ENCODE assay signal across 22 cellular contexts in genomic region chr1:227242811-227243682, GRCh38.
DNase-seq lines count a peak whose midpoint lies in the region; ATAC-seq, FAIRE-seq and TF ChIP-seq lines count a peak whose summit lies in the region.
"Had no signal": no experiment of that assay in that cellular context is flagged by ENCODE, and none has a peak within 500 bp of the region (broad histone marks: within the 10 kb centered on the region; RNA-seq: fewer than 3 reads in every experiment).

No MANE protein-coding gene starts in this region.

- H3K27me3 Mint-ChIP-seq in activated naive CD8-positive, alpha-beta T cell = peaks cover 18% of the 10 kb centered on the region
- H3K27me3 Mint-ChIP-seq in activated naive CD8-positive, alpha-beta T cell treated with anti-CD3 and anti-CD28 coated beads, Interleukin-2, amount 50 U/mL, for 24 hours = peaks cover 17% of the 10 kb centered on the region
- no peaks in the 10 kb centered on the region for H3K27me3 Mint-ChIP-seq in astrocyte (ENCODE audit: low read depth, unreplicated experiment)

- peak overlapping the region; percentile 10 for H3K27ac Mint-ChIP-seq in activated naive CD8-positive, alpha-beta T cell
- H3K27ac Mint-ChIP-seq in activated naive CD8-positive, alpha-beta T cell treated with anti-CD3 and anti-CD28 coated beads, Interleukin-2, amount 50 U/mL, for 24 hours = no peak overlapping the region
- peak overlapping the region; percentile 55 for H3K27ac Mint-ChIP-seq in astrocyte (ENCODE audit: unreplicated experiment)
- H3K27ac Mint-ChIP-seq in stimulated activated effector memory CD8-positive, alpha-beta T cell treated with anti-CD3 and anti-CD28 coated beads, Interleukin-12 subunit alpha, Interleukin-12 subunit beta, amount 100 ng/mL, for 72 hours = no peak overlapping the region
- H3K27ac Mint-ChIP-seq: activated naive CD8-positive, alpha-beta T cell treated with anti-CD3 and anti-CD28 coated beads, Interleukin-2, amount 10 ng/mL, durations not matched to agents 7 days and 5 days had no signal

- 74% methylated on average over 2 of the region's 2 CpGs for WGBS in right cardiac atrium
- 97 to 98% methylated on average over 2 of the region's 2 CpGs for WGBS in aorta, 2 donors

- peaks cover 6% of the 10 kb centered on the region for H3K36me3 Mint-ChIP-seq in activated naive CD8-positive, alpha-beta T cell
- no peaks in the 10 kb centered on the region for H3K36me3 Mint-ChIP-seq in activated naive CD8-positive, alpha-beta T cell treated with anti-CD3 and anti-CD28 coated beads, Interleukin-2, amount 50 U/mL, for 24 hours (ENCODE audit: low read depth)
- peaks cover 7% of the 10 kb centered on the region for H3K36me3 Mint-ChIP-seq in astrocyte (ENCODE audit: low read depth, unreplicated experiment)
- H3K36me3 Mint-ChIP-seq in stimulated activated effector memory CD8-positive, alpha-beta T cell treated with anti-CD3 and anti-CD28 coated beads, Interleukin-12 subunit alpha, Interleukin-12 subunit beta, amount 100 ng/mL, for 72 hours = no peaks in the 10 kb centered on the region
- H3K36me3 Mint-ChIP-seq: activated naive CD8-positive, alpha-beta T cell treated with anti-CD3 and anti-CD28 coated beads, Interleukin-2, amount 10 ng/mL, durations not matched to agents 7 days and 5 days had no signal

- no peak overlapping the region for H2AFZ ChIP-seq in astrocyte (ENCODE audit: low read depth, low read length)
- H2AFZ ChIP-seq: PC-9 had no signal

- H4K20me1 ChIP-seq in astrocyte (ENCODE audit: insufficient read depth, low read length) = peaks cover 54% of the 10 kb centered on the region

- FAIRE-seq in astrocyte (lab: Jason Lieb, UNC) = no peak
- FAIRE-seq: bronchial epithelial cell, H1 had no signal

- H3K9ac ChIP-seq in astrocyte (ENCODE audit: low read length) = no peak overlapping the region

- no peak overlapping the region for H3K4me2 ChIP-seq in astrocyte (ENCODE audit: low read length)
- H3K4me2 ChIP-seq: PC-9 had no signal

- H3K4me1 Mint-ChIP-seq in activated naive CD8-positive, alpha-beta T cell (ENCODE audit: low read depth) = no peaks in the 10 kb centered on the region
- H3K4me1 Mint-ChIP-seq in activated naive CD8-positive, alpha-beta T cell treated with anti-CD3 and anti-CD28 coated beads, Interleukin-2, amount 50 U/mL, for 24 hours = peaks cover 2% of the 10 kb centered on the region
- peaks cover 16% of the 10 kb centered on the region for H3K4me1 Mint-ChIP-seq in astrocyte (ENCODE audit: low read depth, unreplicated experiment)
- H3K4me1 Mint-ChIP-seq in stimulated activated effector memory CD8-positive, alpha-beta T cell treated with anti-CD3 and anti-CD28 coated beads, Interleukin-12 subunit alpha, Interleukin-12 subunit beta, amount 100 ng/mL, for 72 hours = no peaks in the 10 kb centered on the region
- H3K4me1 Mint-ChIP-seq: activated naive CD8-positive, alpha-beta T cell treated with anti-CD3 and anti-CD28 coated beads, Interleukin-2, amount 10 ng/mL, durations not matched to agents 7 days and 5 days had no signal

- no peak for ATAC-seq in activated naive CD8-positive, alpha-beta T cell treated with anti-CD3 and anti-CD28 coated beads, Interleukin-2, amount 50 U/mL, for 24 hours
- peak in 1 of 2 donors; percentile 38 for ATAC-seq in right cardiac atrium
- no peak for ATAC-seq in aorta (ENCODE audit: low FRiP score)
- no peak for ATAC-seq in stimulated activated effector memory CD8-positive, alpha-beta T cell treated with anti-CD3 and anti-CD28 coated beads, Interleukin-12 subunit alpha, Interleukin-12 subunit beta, amount 100 ng/mL, for 72 hours
- ATAC-seq: activated CD4-positive, CD25-positive, alpha-beta regulatory T cell treated with anti-CD3 and anti-CD28 coated beads, Interleukin-2, amount 50 U/mL, for 24 hours; stimulated activated naive CD8-positive, alpha-beta T cell treated with anti-CD3 and anti-CD28 coated beads, Interleukin-15, Interleukin-2, amounts not matched to agents 100 U/mL and 50 U/mL, for 24 hours had no signal

- H3K4me3 ChIP-seq in astrocyte (ENCODE audit: insufficient read depth, low read depth, low read length) = no peak overlapping the region
- no peak overlapping the region for H3K4me3 ChIP-seq in right cardiac atrium (ENCODE audit: low read length)
- H3K4me3 ChIP-seq in aorta (ENCODE audit: low read length in 2 of 2) = no peak overlapping the region
- H3K4me3 ChIP-seq: PC-9 had no signal

- no peak for DNase-seq in activated naive CD8-positive, alpha-beta T cell treated with anti-CD3 and anti-CD28 coated beads, Interleukin-2, amount 50 U/mL, for 24 hours
- DNase-seq in astrocyte (ENCODE audit: low read depth) (no peak), right cardiac atrium (no peak), SHP77 treated with DMSO at 0.1 percent for 48 hours (lab: John Stamatoyannopoulos, UW) (no peak), aorta (no peak), posterior cingulate gyrus (no peak)
- no peak for DNase-seq in stimulated activated effector memory CD8-positive, alpha-beta T cell treated with anti-CD3 and anti-CD28 coated beads, Interleukin-12 subunit alpha, Interleukin-12 subunit beta, amount 100 ng/mL, for 72 hours (ENCODE audit: low spot score in 2 of 2)
- DNase-seq: 8988T; activated CD8-positive, alpha-beta memory T cell treated with anti-CD3 and anti-CD28 coated beads for 24 hours; activated naive CD8-positive, alpha-beta T cell treated with anti-CD3 and anti-CD28 coated beads, Interleukin-2, amount 10 ng/mL, durations not matched to agents 7 days and 5 days; dermis blood vessel endothelial cell; foreskin melanocyte; NCI-H774; PC-9; stimulated activated naive CD8-positive, alpha-beta T cell treated with anti-CD3 and anti-CD28 coated beads, Interleukin-15, Interleukin-2, amounts not matched to agents 100 U/mL and 50 U/mL, for 24 hours; trophoblast cell had no signal

- H3K4me1 ChIP-seq in astrocyte (ENCODE audit: insufficient read depth, low read length) = no peaks in the 10 kb centered on the region
- H3K4me1 ChIP-seq in right cardiac atrium (ENCODE audit: control insufficient read depth, insufficient read depth, low read length) = peaks cover 7% of the 10 kb centered on the region
- H3K4me1 ChIP-seq in aorta (ENCODE audit: control insufficient read depth in 1 of 2, insufficient read depth in 2 of 2, low read length in 2 of 2) = no peaks in the 10 kb centered on the region

- H3K79me2 ChIP-seq in astrocyte (ENCODE audit: insufficient read depth, low read length) = peaks cover 90% of the 10 kb centered on the region

- H3K9me3 ChIP-seq in astrocyte (ENCODE audit: insufficient read depth, low read depth, low read length) (no peaks in the 10 kb centered on the region), right cardiac atrium (ENCODE audit: control insufficient read depth, low read length) (no peaks in the 10 kb centered on the region), aorta (ENCODE audit: control insufficient read depth, low read length) (no peaks in the 10 kb centered on the region)
- H3K9me3 ChIP-seq: neutrophil had no signal

- no peaks in the 10 kb centered on the region for H3K9me3 Mint-ChIP-seq in activated naive CD8-positive, alpha-beta T cell (ENCODE audit: low read depth)
- peaks cover 3% of the 10 kb centered on the region for H3K9me3 Mint-ChIP-seq in activated naive CD8-positive, alpha-beta T cell treated with anti-CD3 and anti-CD28 coated beads, Interleukin-2, amount 50 U/mL, for 24 hours
- no peaks in the 10 kb centered on the region for H3K9me3 Mint-ChIP-seq in astrocyte (ENCODE audit: unreplicated experiment)
- no peaks in the 10 kb centered on the region for H3K9me3 Mint-ChIP-seq in stimulated activated effector memory CD8-positive, alpha-beta T cell treated with anti-CD3 and anti-CD28 coated beads, Interleukin-12 subunit alpha, Interleukin-12 subunit beta, amount 100 ng/mL, for 72 hours
- H3K9me3 Mint-ChIP-seq: activated naive CD8-positive, alpha-beta T cell treated with anti-CD3 and anti-CD28 coated beads, Interleukin-2, amount 10 ng/mL, durations not matched to agents 7 days and 5 days had no signal

- TF ChIP-seq CTCF in astrocyte (IDR thresholded peaks at IDR 0.05; ENCODE audit: insufficient read depth, low read depth, low read length) = no peak

- H3K4me3 Mint-ChIP-seq in activated naive CD8-positive, alpha-beta T cell = no peak overlapping the region
- no peak overlapping the region for H3K4me3 Mint-ChIP-seq in activated naive CD8-positive, alpha-beta T cell treated with anti-CD3 and anti-CD28 coated beads, Interleukin-2, amount 50 U/mL, for 24 hours
- H3K4me3 Mint-ChIP-seq in astrocyte (ENCODE audit: unreplicated experiment) = no peak overlapping the region
- no peak overlapping the region for H3K4me3 Mint-ChIP-seq in stimulated activated effector memory CD8-positive, alpha-beta T cell treated with anti-CD3 and anti-CD28 coated beads, Interleukin-12 subunit alpha, Interleukin-12 subunit beta, amount 100 ng/mL, for 72 hours
- H3K4me3 Mint-ChIP-seq: activated naive CD8-positive, alpha-beta T cell treated with anti-CD3 and anti-CD28 coated beads, Interleukin-2, amount 10 ng/mL, durations not matched to agents 7 days and 5 days had no signal

- H3K36me3 ChIP-seq in astrocyte (ENCODE audit: insufficient read depth, low read length) = no peaks in the 10 kb centered on the region
- H3K36me3 ChIP-seq in aorta (ENCODE audit: control insufficient read depth in 1 of 2, insufficient read depth in 2 of 2, low read length in 1 of 2) = no peaks in the 10 kb centered on the region
- H3K36me3 ChIP-seq: neutrophil had no signal

- H3K27me3 ChIP-seq in astrocyte (ENCODE audit: insufficient read depth, low read length) (no peaks in the 10 kb centered on the region), right cardiac atrium (ENCODE audit: control insufficient read depth, insufficient read depth) (no peaks in the 10 kb centered on the region), aorta (ENCODE audit: control insufficient read depth in 1 of 2, insufficient read depth in 2 of 2, low read length in 1 of 2) (no peaks in the 10 kb centered on the region)
- H3K27me3 ChIP-seq: neutrophil had no signal

- H3K27ac ChIP-seq in astrocyte (ENCODE audit: low read depth, low read length) = no peak overlapping the region
- H3K27ac ChIP-seq in right cardiac atrium (ENCODE audit: low read length) = peak overlapping the region; percentile 52
- no peak overlapping the region for H3K27ac ChIP-seq in aorta (ENCODE audit: low read depth in 1 of 2, low read length in 2 of 2)
- H3K27ac ChIP-seq: epithelial cell of prostate, neutrophil, PC-9 had no signal

- intact Hi-C loops in right cardiac atrium (cut with DNase I) = loop anchor here in 1 of 4 donors (10.0 kb wide), 1 partner anchor 52 kb away; no protein-coding TSS in a partner anchor
- intact Hi-C loops in aorta (cut with DNase I) = loop anchor here (5.0 to 10.0 kb wide), 3 partner anchors 52 to 194 kb away; partner anchors contain the start of gene CDC42BPA (in 1 of the 2)
- intact Hi-C loops in posterior cingulate gyrus (cut with DNase I) = no loop called here

Comparison
In these comparisons a context has a peak if more than half of its experiments do, and no peak if none do; other contexts are left out.
1. H3K27ac Mint-ChIP-seq: peak in activated naive CD8-positive, alpha-beta T cell (single experiment) and astrocyte (single experiment); none in activated naive CD8-positive, alpha-beta T cell treated with anti-CD3 and anti-CD28 coated beads, Interleukin-2, amount 50 U/mL, for 24 hours (single experiment) and stimulated activated effector memory CD8-positive, alpha-beta T cell treated with anti-CD3 and anti-CD28 coated beads, Interleukin-12 subunit alpha, Interleukin-12 subunit beta, amount 100 ng/mL, for 72 hours (single experiment).